In genomic region chr4:39469429-39470077, GRCh38 we compare ENCODE assay signal across 8 cellular contexts. TPM values are rescaled to one million over a fixed set of nuclear protein-coding genes. Genes with fewer than 3 reads are reported as not detected.
DNase-seq lines count a peak whose midpoint lies in the region; ATAC-seq, FAIRE-seq and TF ChIP-seq lines count a peak whose summit lies in the region.

No MANE protein-coding gene starts in this region.

- H3K27ac ChIP-seq in KMS-11 (peak overlapping the region; percentile 18; the same call in 1 of the 2 replicates), Panc1 (ENCODE audit: low read length) (peak overlapping the region; percentile 44), kidney (ENCODE audit: low read depth in 2 of 2, low read length in 2 of 2) (peak overlapping the region; percentile 59 to 64)

- H2AFZ ChIP-seq in KMS-11 (ENCODE audit: low read depth) = peak overlapping the region; percentile 35; the same call in 1 of the 2 replicates

- H3K9me3 ChIP-seq in Panc1 (ENCODE audit: control insufficient read depth, insufficient read depth, low read depth, low read length) (no peaks in the 10 kb centered on the region), kidney (ENCODE audit: control insufficient read depth in 1 of 2, low read length in 2 of 2) (no peaks in the 10 kb centered on the region)

- no TSS peak for BruUV-seq in Panc1 (replicated peaks; lab: Mats Ljungman, UMichigan)

- no peak overlapping the region for H3K4me3 ChIP-seq in KMS-11 (IDR thresholded peaks at IDR 0.05; ENCODE audit: insufficient read depth, low read depth, low read length)
- H3K4me3 ChIP-seq in Panc1 (ENCODE audit: low read depth in 2 of 2, low read length in 2 of 2) = no peak overlapping the region
- no peak overlapping the region for H3K4me3 ChIP-seq in kidney (ENCODE audit: low read length in 2 of 2)

- CTCF ChIA-PET in Panc1 (lab: Charles Lee) = interaction anchor here (0.7 to 1.3 kb wide), 4 partner anchors 27 to 320 kb away, joined by 3 read pairs; partner anchors contain the start of gene UGDH

- FAIRE-seq in kidney (lab: Jason Lieb, UNC) = peak; percentile 90

- H3K9ac ChIP-seq in KMS-11 (no peak overlapping the region), kidney (ENCODE audit: low read length in 2 of 2) (no peak overlapping the region)

- no peaks in the 10 kb centered on the region for H4K20me1 ChIP-seq in KMS-11 (ENCODE audit: insufficient read depth)

- no peaks in the 10 kb centered on the region for H3K36me3 ChIP-seq in KMS-11 (ENCODE audit: insufficient read depth)
- peaks cover 6% of the 10 kb centered on the region for H3K36me3 ChIP-seq in Panc1 (ENCODE audit: control insufficient read depth, insufficient read depth, low read length)
- peaks cover 0 to 5% of the 10 kb centered on the region in 2 donors for H3K36me3 ChIP-seq in kidney (ENCODE audit: control insufficient read depth in 1 of 2, insufficient read depth in 2 of 2, low read length in 2 of 2)

- H3K79me2 ChIP-seq in KMS-11 (ENCODE audit: insufficient read depth, low read depth) = no peaks in the 10 kb centered on the region

- DNase-seq in NCI-H2107 treated with DMSO at 0.1 percent for 48 hours (lab: John Stamatoyannopoulos, UW; ENCODE audit: unreplicated experiment) = peak; percentile 60
- DNase-seq in NCI-H2107 (lab: John Stamatoyannopoulos, UW) = no peak
- DNase-seq in Panc1 (ENCODE audit: low read depth, low spot score) = peak; percentile 64
- DNase-seq in central memory CD4-positive, alpha-beta T cell = peak; percentile 48
- DNase-seq in kidney = no peak
- DNase-seq in stimulated activated naive CD8-positive, alpha-beta T cell treated with anti-CD3 and anti-CD28 coated beads, Interleukin-15, Interleukin-2, amounts not matched to agents 100 U/mL and 50 U/mL, for 24 hours = no peak

- peak overlapping the region; percentile 29; the same call in 1 of the 2 replicates for H3K4me2 ChIP-seq in KMS-11

- H3K4me1 ChIP-seq in KMS-11 (ENCODE audit: low read depth, poor library complexity, severe bottlenecking) (peaks cover 13% of the 10 kb centered on the region), Panc1 (ENCODE audit: control insufficient read depth, insufficient read depth, low read length) (no peaks in the 10 kb centered on the region), kidney (ENCODE audit: control insufficient read depth in 1 of 2, insufficient read depth in 1 of 2, low read depth in 1 of 2, low read length in 2 of 2) (peaks cover 0 to 13% of the 10 kb centered on the region in 2 donors)

- peak; percentile 90 for ATAC-seq in GM21786 (IDR thresholded peaks at IDR 0.05; ENCODE audit: unreplicated experiment)
- ATAC-seq in Panc1 = peak; percentile 73
- ATAC-seq in stimulated activated naive CD8-positive, alpha-beta T cell treated with anti-CD3 and anti-CD28 coated beads, Interleukin-15, Interleukin-2, amounts not matched to agents 100 U/mL and 50 U/mL, for 24 hours = peak; percentile 73

- in situ Hi-C loops in Panc1 (cut with HindIII; ENCODE audit: low pct_unique_long_range_greater_than_20kb, low sequenced_read_pairs) = no loop called here

- peak; percentile 82 for TF ChIP-seq CTCF in KMS-11 (conservative IDR thresholded peaks at IDR 0.05; ENCODE audit: low read depth, low read length)
- TF ChIP-seq CTCF in Panc1 (IDR thresholded peaks at IDR 0.05) = peak; percentile 75
- TF ChIP-seq CTCF in kidney (IDR thresholded peaks at IDR 0.05; ENCODE audit: borderline replicate concordance, extremely low read depth, insufficient read depth) = peak; percentile 80

- H3K27me3 ChIP-seq in KMS-11 (ENCODE audit: insufficient read depth, low read depth) (no peaks in the 10 kb centered on the region), Panc1 (ENCODE audit: control insufficient read depth, insufficient read depth, low read length) (no peaks in the 10 kb centered on the region)

- POLR2A ChIA-PET in Panc1 (lab: Charles Lee) = interaction anchor here (0.5 kb wide), 1 partner anchor 187 kb away, joined by 4 read pairs; no protein-coding TSS in a partner anchor

- intact Hi-C loops in Panc1 (cut with micrococcal nuclease; ENCODE audit: unreplicated experiment) (loop anchor here (5.0 kb wide), 1 partner anchor 188 kb away; no protein-coding TSS in a partner anchor), kidney (cut with DNase I) (no loop called here)

RNA-seq across cellular contexts. Expression of gene LIAS, which starts 10.7 kb away (rescaled TPM):
- total RNA-seq in Panc1 (2021; ENCODE audit: unreplicated experiment) (6.8 TPM), kidney (14.9 TPM)
- 3.4 TPM for polyA plus RNA-seq in Panc1 (2012; ENCODE audit: insufficient read length)
- 30.5 TPM for polyA plus RNA-seq in kidney (ENCODE audit: insufficient read depth, low read depth, low replicate concordance)

RNA-seq across cellular contexts. Expression of gene RPL9, which starts 10.8 kb away (rescaled TPM):
- 386 TPM for total RNA-seq in Panc1 (2021; ENCODE audit: unreplicated experiment)
- polyA plus RNA-seq in Panc1 (2012; ENCODE audit: insufficient read length) = 117 TPM
- total RNA-seq in kidney = 1,087 TPM
- polyA plus RNA-seq in kidney (ENCODE audit: insufficient read depth, low read depth, low replicate concordance) = 2,403 TPM

RNA-seq across cellular contexts. Expression of gene UGDH, which starts 57.7 kb away (rescaled TPM):
- 373 TPM for total RNA-seq in Panc1 (2021; ENCODE audit: unreplicated experiment)
- polyA plus RNA-seq in Panc1 (2012; ENCODE audit: insufficient read length) = 349 TPM
- 79.4 TPM for total RNA-seq in kidney
- polyA plus RNA-seq in kidney (ENCODE audit: insufficient read depth, low read depth, low replicate concordance) = 28.2 TPM

Comparison
In these comparisons a context has a peak if more than half of its experiments do, and no peak if none do; other contexts are left out.
1. DNase-seq: peak in NCI-H2107 treated with DMSO at 0.1 percent for 48 hours (single experiment), Panc1 (single experiment) and central memory CD4-positive, alpha-beta T cell (single experiment); none in NCI-H2107 (single experiment), kidney (single experiment) and stimulated activated naive CD8-positive, alpha-beta T cell treated with anti-CD3 and anti-CD28 coated beads, Interleukin-15, Interleukin-2, amounts not matched to agents 100 U/mL and 50 U/mL, for 24 hours (single experiment).
2. Peak in every context shown above with its lines, with median percentiles within 50 percentile points of each other: ATAC-seq, H3K27ac ChIP-seq and CTCF ChIP-seq.